1 cellular context compared by ENCODE assay signal in the genomic region with DNA sequence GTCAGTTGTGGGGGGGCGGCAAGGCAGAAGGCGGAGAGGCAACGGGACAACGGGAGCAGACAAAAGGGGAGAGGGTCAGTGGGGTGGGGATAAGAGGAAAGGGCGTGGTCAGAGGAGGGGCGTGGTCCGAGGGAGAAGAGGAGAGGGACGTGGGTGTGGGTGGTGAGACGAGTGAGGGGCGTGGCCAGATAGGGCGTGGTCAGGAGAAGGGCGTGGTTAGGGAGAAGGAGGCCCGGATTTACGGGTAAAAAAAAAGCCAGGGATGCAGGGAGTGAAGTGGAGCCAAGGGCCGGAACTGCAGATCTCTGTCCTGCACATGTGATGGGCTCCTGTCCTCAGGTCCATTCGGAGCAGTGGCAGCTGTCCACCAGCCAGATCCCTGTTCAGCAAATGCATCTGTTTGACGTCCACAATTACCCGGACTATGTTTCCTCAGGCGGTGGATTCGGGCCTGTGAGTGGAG.
TF ChIP-seq lines count a peak whose summit lies in the region.

No MANE protein-coding gene starts in this region.

TF ChIP-seq in SK-N-SH, 30 proteins besides CTCF, POLR2A, EP300 and RAD21:
- TF ChIP-seq CHD2 (IDR thresholded peaks at IDR 0.05; ENCODE audit: low read length, partially characterized antibody) (peak; percentile 56), POLR2AphosphoS5 (IDR thresholded peaks at IDR 0.05; ENCODE audit: low read depth, low read length) (peak; percentile 55; the same call in 1 of the 2 replicates), MXI1 (IDR thresholded peaks at IDR 0.05; ENCODE audit: low read depth, low read length) (peak; percentile 89)
- TF ChIP-seq, protein P1, sequence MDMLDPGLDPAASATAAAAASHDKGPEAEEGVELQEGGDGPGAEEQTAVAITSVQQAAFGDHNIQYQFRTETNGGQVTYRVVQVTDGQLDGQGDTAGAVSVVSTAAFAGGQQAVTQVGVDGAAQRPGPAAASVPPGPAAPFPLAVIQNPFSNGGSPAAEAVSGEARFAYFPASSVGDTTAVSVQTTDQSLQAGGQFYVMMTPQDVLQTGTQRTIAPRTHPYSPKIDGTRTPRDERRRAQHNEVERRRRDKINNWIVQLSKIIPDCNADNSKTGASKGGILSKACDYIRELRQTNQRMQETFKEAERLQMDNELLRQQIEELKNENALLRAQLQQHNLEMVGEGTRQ (IDR thresholded peaks at IDR 0.05; ENCODE audit: borderline replicate concordance, low read depth, low read length) = no peak; the same call in 1 of the 2 replicates
